8 cellular contexts compared by ENCODE assay signal in genomic region chr11:9363954-9364912, GRCh38. TPM values are rescaled to one million over a fixed set of nuclear protein-coding genes. Genes with fewer than 3 reads are reported as not detected.
DNase-seq lines count a peak whose midpoint lies in the region; ATAC-seq, FAIRE-seq and TF ChIP-seq lines count a peak whose summit lies in the region.

No MANE protein-coding gene starts in this region.

- intact Hi-C loops in kidney (cut with DNase I) = no loop called here

- peaks cover 8% of the 10 kb centered on the region for H3K36me3 Mint-ChIP-seq in central memory CD8-positive, alpha-beta T cell (ENCODE audit: insufficient read depth)

- no peaks in the 10 kb centered on the region for H3K36me3 ChIP-seq in kidney (ENCODE audit: control insufficient read depth in 1 of 2, insufficient read depth in 2 of 2, low read length in 2 of 2)

- H3K27ac ChIP-seq in kidney (ENCODE audit: low read depth in 2 of 2, low read length in 2 of 2) = peak overlapping the region; percentile 91 to 100

- no peaks in the 10 kb centered on the region for H3K27me3 Mint-ChIP-seq in central memory CD8-positive, alpha-beta T cell

- no peak for TF ChIP-seq CTCF in kidney (IDR thresholded peaks at IDR 0.05; ENCODE audit: borderline replicate concordance, extremely low read depth, insufficient read depth)

- peak overlapping the region; percentile 83 for H3K4me3 Mint-ChIP-seq in central memory CD8-positive, alpha-beta T cell

- H3K4me1 Mint-ChIP-seq in central memory CD8-positive, alpha-beta T cell = peaks cover 10% of the 10 kb centered on the region

- no peaks in the 10 kb centered on the region for H3K9me3 ChIP-seq in kidney (ENCODE audit: control insufficient read depth in 1 of 2, low read length in 2 of 2)

- H3K4me3 ChIP-seq in kidney (ENCODE audit: low read length in 2 of 2) = peak overlapping the region; percentile 69 to 77

- H3K4me1 ChIP-seq in kidney (ENCODE audit: control insufficient read depth in 1 of 2, insufficient read depth in 1 of 2, low read depth in 1 of 2, low read length in 2 of 2) = peaks cover 0 to 4% of the 10 kb centered on the region in 2 donors

- no peak for FAIRE-seq in kidney (lab: Jason Lieb, UNC)

- TF ChIP-seq POLR2A in GM19193 (IDR thresholded peaks at IDR 0.05; ENCODE audit: extremely low read depth, insufficient read depth, insufficient read length) = peak; percentile 92

- peak; percentile 90 for ATAC-seq in HG03378 (IDR thresholded peaks at IDR 0.05; ENCODE audit: unreplicated experiment)
- ATAC-seq in activated CD4-positive, CD25-positive, alpha-beta regulatory T cell treated with anti-CD3 and anti-CD28 coated beads, Interleukin-2, amount 50 U/mL, for 24 hours = peak; percentile 85 to 87
- ATAC-seq in central memory CD8-positive, alpha-beta T cell (replicated peaks; ENCODE audit: extremely low read depth, poor library complexity, severe bottlenecking) = peak; percentile 89

- peak overlapping the region; percentile 90 for H3K27ac Mint-ChIP-seq in central memory CD8-positive, alpha-beta T cell (ENCODE audit: low read depth)

- DNase-seq in AML-193 (lab: John Stamatoyannopoulos, UW) = peak; percentile 89 to 91
- DNase-seq in NCI-H446 (lab: John Stamatoyannopoulos, UW) = peak; percentile 61 to 91
- peak; percentile 49 to 57 for DNase-seq in central memory CD8-positive, alpha-beta T cell (ENCODE audit: low spot score in 2 of 2)
- peak; percentile 99 for DNase-seq in kidney
- peak; percentile 67 to 83 (median 77) for DNase-seq in stimulated activated CD4-positive, alpha-beta T cell treated with anti-CD3 and anti-CD28 coated beads, Interleukin-12 subunit alpha, Interleukin-12 subunit beta, amount 100 ng/mL, for 48 hours (ENCODE audit: low read depth in 2 of 3, low spot score in 1 of 3)

- no peaks in the 10 kb centered on the region for H3K9me3 Mint-ChIP-seq in central memory CD8-positive, alpha-beta T cell

- peak overlapping the region; percentile 52 to 79 for H3K9ac ChIP-seq in kidney (ENCODE audit: low read length in 2 of 2)

RNA-seq across cellular contexts. Expression of gene IPO7, which starts 20.2 kb away (rescaled TPM):
- total RNA-seq in kidney = 109 TPM
- 20.6 TPM for polyA plus RNA-seq in kidney (ENCODE audit: insufficient read depth, low read depth, low replicate concordance)

RNA-seq across cellular contexts. Expression of gene TMEM41B, which starts 49.8 kb away (rescaled TPM):
- total RNA-seq in kidney = 32.4 TPM
- polyA plus RNA-seq in kidney (ENCODE audit: insufficient read depth, low read depth, low replicate concordance) = 20.5 TPM

Comparison
In these comparisons a context has a peak if more than half of its experiments do, and no peak if none do; other contexts are left out.
1. Peak in every context shown above with its lines: DNase-seq, ATAC-seq, H3K4me3 ChIP-seq and H3K27ac ChIP-seq.